ENCODE assay signal across 20 cellular contexts in genomic region chr1:70627910-70628309, GRCh38.
DNase-seq lines count a peak whose midpoint lies in the region; ATAC-seq and TF ChIP-seq lines count a peak whose summit lies in the region.
"Had no signal": no experiment of that assay in that cellular context is flagged by ENCODE, and none has a peak within 500 bp of the region (broad histone marks: within the 10 kb centered on the region; RNA-seq: fewer than 3 reads in every experiment).

No MANE protein-coding gene starts in this region.

- no peak overlapping the region for H3K27ac ChIP-seq in left lung
- H3K27ac ChIP-seq: 22Rv1, BLaER1, prostate gland, spleen, transverse colon had no signal

- no peaks in the 10 kb centered on the region for H3K36me3 ChIP-seq in left lung
- H3K36me3 ChIP-seq: BLaER1, prostate gland, spleen, transverse colon had no signal

- no peak overlapping the region for H3K27ac Mint-ChIP-seq in stimulated activated memory B cell treated with anti-CD40 and anti-IgM and Interleukin-4, amounts not matched to agents 10 μg/mL and 1 μg/mL and 100 μg/mL, for 72 hours
- H3K27ac Mint-ChIP-seq: nephron had no signal

- peaks cover 0 to 2% of the 10 kb centered on the region in 2 donors for H3K9me3 ChIP-seq in left lung
- H3K9me3 ChIP-seq: prostate gland, transverse colon had no signal

- no peak overlapping the region for H3K4me3 ChIP-seq in left lung
- H3K4me3 ChIP-seq: BLaER1, prostate gland, spleen, transverse colon had no signal

- peak; percentile 50 for DNase-seq in DMS 273 (lab: John Stamatoyannopoulos, UW; ENCODE audit: unreplicated experiment)
- no peak for DNase-seq in DMS 273 treated with DMSO at 0.1 percent for 48 hours (lab: John Stamatoyannopoulos, UW)
- DNase-seq in MV-4-11 (lab: John Stamatoyannopoulos, UW): peak; percentile 26
- peak; percentile 19 to 50 for DNase-seq in SHP77 (lab: John Stamatoyannopoulos, UW)
- peak in 1 of 2 donors; percentile 37 for DNase-seq in left lung
- no peak for DNase-seq in COLO829 (ENCODE audit: low spot score)
- DNase-seq: activated CD4-positive, alpha-beta T cell treated with anti-CD3 and anti-CD28 coated beads for 48 hours; activated CD8-positive, alpha-beta memory T cell treated with anti-CD3 and anti-CD28 coated beads, Interleukin-2, amount 50 U/mL, for 4 hours; activated gamma-delta T cell treated with Interleukin-2 at 50 U/mL for 16 hours; DND-41; spleen; stimulated activated naive CD4-positive, alpha-beta T cell; T1000; transverse colon had no signal

- no peaks in the 10 kb centered on the region for H3K27me3 ChIP-seq in left lung
- H3K27me3 ChIP-seq: BLaER1, spleen, transverse colon had no signal

- no peaks in the 10 kb centered on the region for H3K4me1 ChIP-seq in left lung
- H3K4me1 ChIP-seq: BLaER1, prostate gland, spleen, transverse colon had no signal

- H3K36me3 Mint-ChIP-seq in stimulated activated memory B cell treated with anti-CD40 and anti-IgM and Interleukin-4, amounts not matched to agents 10 μg/mL and 1 μg/mL and 100 μg/mL, for 72 hours: no peaks in the 10 kb centered on the region

- H3K9me3 Mint-ChIP-seq in stimulated activated memory B cell treated with anti-CD40 and anti-IgM and Interleukin-4, amounts not matched to agents 10 μg/mL and 1 μg/mL and 100 μg/mL, for 72 hours: no peaks in the 10 kb centered on the region
- H3K9me3 Mint-ChIP-seq: nephron had no signal

- H3K4me3 Mint-ChIP-seq in stimulated activated memory B cell treated with anti-CD40 and anti-IgM and Interleukin-4, amounts not matched to agents 10 μg/mL and 1 μg/mL and 100 μg/mL, for 72 hours: no peak overlapping the region
- H3K4me3 Mint-ChIP-seq: nephron had no signal

- ATAC-seq in left lung (peak; percentile 76), HG03095 (IDR thresholded peaks at IDR 0.05; ENCODE audit: unreplicated experiment) (no peak)
- no peak for ATAC-seq in stimulated activated memory B cell treated with anti-CD40 and anti-IgM and Interleukin-4, amounts not matched to agents 10 μg/mL and 1 μg/mL and 100 μg/mL, for 72 hours

- TF ChIP-seq CTCF in left lung (IDR thresholded peaks at IDR 0.05): no peak

- intact Hi-C loops in left lung (cut with DNase I): no loop called here

- H3K4me1 Mint-ChIP-seq in stimulated activated memory B cell treated with anti-CD40 and anti-IgM and Interleukin-4, amounts not matched to agents 10 μg/mL and 1 μg/mL and 100 μg/mL, for 72 hours: no peaks in the 10 kb centered on the region
- H3K4me1 Mint-ChIP-seq: nephron had no signal

- no peaks in the 10 kb centered on the region for H3K27me3 Mint-ChIP-seq in stimulated activated memory B cell treated with anti-CD40 and anti-IgM and Interleukin-4, amounts not matched to agents 10 μg/mL and 1 μg/mL and 100 μg/mL, for 72 hours

Comparison
In these comparisons a context has a peak if more than half of its experiments do, and no peak if none do; other contexts are left out.
1. DNase-seq: peak in DMS 273 (single experiment), MV-4-11 (single experiment) and SHP77 (2 of 2); none in DMS 273 treated with DMSO at 0.1 percent for 48 hours (single experiment) and COLO829 (single experiment).